In genomic region chr10:17235136-17235535, GRCh38 we compare ENCODE assay signal across 10 cellular contexts. TPM values are rescaled to one million over a fixed set of nuclear protein-coding genes. Genes with fewer than 3 reads are reported as not detected.
DNase-seq lines count a peak whose midpoint lies in the region; ATAC-seq and TF ChIP-seq lines count a peak whose summit lies in the region.
"Had no signal": no experiment of that assay in that cellular context is flagged by ENCODE, and none has a peak within 500 bp of the region (broad histone marks: within the 10 kb centered on the region; RNA-seq: fewer than 3 reads in every experiment).

No MANE protein-coding gene starts in this region.

- peak overlapping the region; percentile 84 for H3K27ac Mint-ChIP-seq in CD4-positive, alpha-beta T cell
- H3K27ac Mint-ChIP-seq in endothelial cell (ENCODE audit: unreplicated experiment) = peak overlapping the region; percentile 67

- peak overlapping the region; percentile 22 for H3K4me3 ChIP-seq in Loucy (ENCODE audit: low read length, poor library complexity, severe bottlenecking)
- peak overlapping the region; percentile 80 for H3K4me3 ChIP-seq in psoas muscle
- H3K4me3 ChIP-seq: MG63 had no signal

- H3K4me1 Mint-ChIP-seq in CD4-positive, alpha-beta T cell (ENCODE audit: low read depth) = peaks cover 73% of the 10 kb centered on the region
- H3K4me1 Mint-ChIP-seq in endothelial cell (ENCODE audit: unreplicated experiment) = peaks cover 15% of the 10 kb centered on the region

- WGBS in psoas muscle, 3 donors = 61 to 70% (median 64%) methylated on average over 8 of the region's 8 CpGs

- no peak for DNase-seq in CD4-positive, alpha-beta T cell
- DNase-seq in endothelial cell (ENCODE audit: low spot score) = no peak
- no peak for DNase-seq in psoas muscle
- DNase-seq in globus pallidus (ENCODE audit: low spot score) = no peak
- no peak for DNase-seq in occipital lobe (lab: John Stamatoyannopoulos, UW)
- no peak for DNase-seq in stimulated activated naive CD8-positive, alpha-beta T cell treated with anti-CD3 and anti-CD28 coated beads, Interleukin-15, Interleukin-2, amounts not matched to agents 100 U/mL and 50 U/mL, for 24 hours
- DNase-seq: MG63, SHP77 had no signal

- POLR2A ChIA-PET in CD4-positive, alpha-beta T cell (lab: Charles Lee) = interaction anchor here (13.0 kb wide), 1 partner anchor 32 kb away, joined by 375 read pairs; the partner anchor contains the start of gene TRDMT1

- H3K27me3 Mint-ChIP-seq in CD4-positive, alpha-beta T cell = no peaks in the 10 kb centered on the region
- peaks cover 16% of the 10 kb centered on the region for H3K27me3 Mint-ChIP-seq in endothelial cell (ENCODE audit: unreplicated experiment)

- peaks cover 88% of the 10 kb centered on the region for H3K36me3 Mint-ChIP-seq in CD4-positive, alpha-beta T cell (ENCODE audit: low read depth)
- peaks cover 54% of the 10 kb centered on the region for H3K36me3 Mint-ChIP-seq in endothelial cell (ENCODE audit: low read depth, unreplicated experiment)

- no peak overlapping the region for H2AFZ ChIP-seq in Loucy (ENCODE audit: low read length)

- intact Hi-C loops in CD4-positive, alpha-beta T cell (cut with DNase I, micrococcal nuclease) = no loop called here
- intact Hi-C loops in psoas muscle (cut with DNase I) = no loop called here

- H3K27me3 ChIP-seq in CD4-positive, alpha-beta T cell (ENCODE audit: control insufficient read depth, insufficient read depth, low read length) = no peaks in the 10 kb centered on the region
- no peaks in the 10 kb centered on the region for H3K27me3 ChIP-seq in Loucy (ENCODE audit: insufficient read depth, low read length, poor library complexity, severe bottlenecking)
- peaks cover 0 to 44% (median 3%) of the 10 kb centered on the region in 3 donors for H3K27me3 ChIP-seq in psoas muscle (ENCODE audit: insufficient read depth in 3 of 3, low read length in 2 of 3)
- H3K27me3 ChIP-seq: MG63 had no signal

- H3K79me2 ChIP-seq in Loucy (ENCODE audit: insufficient read depth, low read length) = peaks cover 55% of the 10 kb centered on the region

- peak overlapping the region; percentile 29 for H3K4me2 ChIP-seq in Loucy (ENCODE audit: low read depth, low read length, poor library complexity, severe bottlenecking)

- H3K4me3 Mint-ChIP-seq in CD4-positive, alpha-beta T cell = peak overlapping the region; percentile 16
- peak overlapping the region; percentile 87 for H3K4me3 Mint-ChIP-seq in endothelial cell (ENCODE audit: unreplicated experiment)

- no peaks in the 10 kb centered on the region for H3K9me3 ChIP-seq in CD4-positive, alpha-beta T cell (ENCODE audit: control insufficient read depth, low read length)
- H3K9me3 ChIP-seq in Loucy (ENCODE audit: insufficient read depth, low read depth, low read length) (no peaks in the 10 kb centered on the region), psoas muscle (no peaks in the 10 kb centered on the region)
- H3K9me3 ChIP-seq: MG63 had no signal

- no peaks in the 10 kb centered on the region for H3K9me3 Mint-ChIP-seq in CD4-positive, alpha-beta T cell
- no peaks in the 10 kb centered on the region for H3K9me3 Mint-ChIP-seq in endothelial cell (ENCODE audit: unreplicated experiment)

- H3K27ac ChIP-seq in CD4-positive, alpha-beta T cell (ENCODE audit: low read depth, low read length) = no peak overlapping the region
- H3K27ac ChIP-seq in psoas muscle = no peak overlapping the region

- H3K9ac ChIP-seq in Loucy (ENCODE audit: low read depth, low read length, poor library complexity, severe bottlenecking) = no peak overlapping the region

- ATAC-seq in CD4-positive, alpha-beta T cell (ENCODE audit: poor library complexity) = no peak
- ATAC-seq in psoas muscle = no peak
- no peak for ATAC-seq in stimulated activated naive CD8-positive, alpha-beta T cell treated with anti-CD3 and anti-CD28 coated beads, Interleukin-15, Interleukin-2, amounts not matched to agents 100 U/mL and 50 U/mL, for 24 hours
- no peak for ATAC-seq in GM18498 (IDR thresholded peaks at IDR 0.05; ENCODE audit: unreplicated experiment)

- H3K9me2 ChIP-seq in Loucy (replicated peaks; ENCODE audit: low read depth, low read length) = no peaks in the 10 kb centered on the region

- peaks cover 65% of the 10 kb centered on the region for H4K20me1 ChIP-seq in Loucy (ENCODE audit: insufficient read depth, low read length, poor library complexity, severe bottlenecking)

- CTCF ChIA-PET in CD4-positive, alpha-beta T cell (lab: Charles Lee) = interaction anchor here (1.0 kb wide), 1 partner anchor 29 kb away, joined by 3 read pairs; no protein-coding TSS in a partner anchor

- H3K36me3 ChIP-seq in Loucy (ENCODE audit: insufficient read depth, low read length) (peaks cover 71% of the 10 kb centered on the region), psoas muscle (ENCODE audit: insufficient read depth in 1 of 2, low read depth in 1 of 2) (peaks cover 3 to 69% of the 10 kb centered on the region in 2 donors)

- no peak for TF ChIP-seq CTCF in CD4-positive, alpha-beta T cell (IDR thresholded peaks at IDR 0.05)
- peak; percentile 49 for TF ChIP-seq CTCF in Loucy (conservative IDR thresholded peaks at IDR 0.05; ENCODE audit: low read length)
- no peak for TF ChIP-seq CTCF in endothelial cell (IDR thresholded peaks at IDR 0.05; ENCODE audit: unreplicated experiment)
- no peak for TF ChIP-seq CTCF in psoas muscle (IDR thresholded peaks at IDR 0.05)

- H3F3A ChIP-seq in Loucy (ENCODE audit: low read depth) = peaks cover 24% of the 10 kb centered on the region

- H3K4me1 ChIP-seq in Loucy (ENCODE audit: insufficient read depth, low read length, poor library complexity, severe bottlenecking) (peaks cover 29% of the 10 kb centered on the region), psoas muscle (peaks cover 40% of the 10 kb centered on the region)

RNA-seq across cellular contexts. Expression of gene VIM, which starts 7.1 kb away (rescaled TPM):
- 1,000 to 10,000 TPM; 1,576 to 1,603 TPM for total RNA-seq in CD4-positive, alpha-beta T cell
- total RNA-seq in endothelial cell (ENCODE audit: unreplicated experiment) = 6,235 TPM
- total RNA-seq in psoas muscle = 100 to 1,000 TPM; 166 to 315 (median 198) TPM
- 100 to 1,000 TPM; 126 to 443 (median 175) TPM for polyA plus RNA-seq in psoas muscle
- total RNA-seq in occipital lobe = 289 TPM

RNA-seq across cellular contexts. Expression of gene TRDMT1, which starts 33.7 kb away (rescaled TPM):
- 10 to 100 TPM; 20.3 to 21.3 TPM for total RNA-seq in CD4-positive, alpha-beta T cell
- total RNA-seq in endothelial cell (ENCODE audit: unreplicated experiment) (17.7 TPM), psoas muscle (1 to 10 TPM in 3 of 4 donors, under 1 TPM in 1; 0.84 to 2.7 (median 1.9) TPM), occipital lobe (39.3 TPM)
- 1 to 10 TPM in 2 of 3 donors, under 1 TPM in 1; 0.49 to 2.5 (median 2.3) TPM for polyA plus RNA-seq in psoas muscle
